In genomic region chr12:22287776-22288621, GRCh38 we compare ENCODE assay signal across 10 cellular contexts. TPM values are rescaled to one million over a fixed set of nuclear protein-coding genes. Genes with fewer than 3 reads are reported as not detected.
DNase-seq lines count a peak whose midpoint lies in the region; ATAC-seq and TF ChIP-seq lines count a peak whose summit lies in the region.
"Had no signal": no experiment of that assay in that cellular context is flagged by ENCODE, and none has a peak within 500 bp of the region (broad histone marks: within the 10 kb centered on the region; RNA-seq: fewer than 3 reads in every experiment).

No MANE protein-coding gene starts in this region.

- TF ChIP-seq POLR2A in testis (IDR thresholded peaks at IDR 0.05) = no peak
- TF ChIP-seq POLR2A in spleen (IDR thresholded peaks at IDR 0.05) = no peak

- H3K27me3 ChIP-seq in HL-60 (ENCODE audit: insufficient read depth, poor library complexity, severe bottlenecking) = no peaks in the 10 kb centered on the region
- H3K27me3 ChIP-seq in testis = no peaks in the 10 kb centered on the region
- no peaks in the 10 kb centered on the region for H3K27me3 ChIP-seq in spleen (replicated peaks in 1 of 7)
- H3K27me3 ChIP-seq: cardiac muscle cell had no signal

- H3K9me3 Mint-ChIP-seq in activated CD8-positive, alpha-beta T cell treated with anti-CD3 and anti-CD28 coated beads for 36 hours = no peaks in the 10 kb centered on the region
- H3K9me3 Mint-ChIP-seq: type B pancreatic cell had no signal

- H3K4me3 Mint-ChIP-seq in activated CD8-positive, alpha-beta T cell treated with anti-CD3 and anti-CD28 coated beads for 36 hours = peak overlapping the region; percentile 31
- H3K4me3 Mint-ChIP-seq: type B pancreatic cell had no signal

- H3K27ac Mint-ChIP-seq in activated CD8-positive, alpha-beta T cell treated with anti-CD3 and anti-CD28 coated beads for 36 hours = peak overlapping the region; percentile 66
- H3K27ac Mint-ChIP-seq: type B pancreatic cell had no signal

- H3K4me3 ChIP-seq in HL-60 (replicated peaks; ENCODE audit: insufficient read depth, low read length) = no peak overlapping the region
- no peak overlapping the region for H3K4me3 ChIP-seq in testis
- H3K4me3 ChIP-seq in spleen = no peak overlapping the region
- H3K4me3 ChIP-seq: cardiac muscle cell had no signal

- H3K36me3 ChIP-seq in testis (ENCODE audit: low read depth, missing control alignments) = no peaks in the 10 kb centered on the region
- H3K36me3 ChIP-seq in spleen = no peaks in the 10 kb centered on the region
- H3K36me3 ChIP-seq: cardiac muscle cell had no signal

- CTCF ChIA-PET in activated CD8-positive, alpha-beta T cell treated with anti-CD3 and anti-CD28 coated beads for 36 hours (lab: Charles Lee) = interaction anchor here (0.9 to 2.0 kb wide), 7 partner anchors 10 to 203 kb away, joined by 3 to 5 read pairs (median 4); no protein-coding TSS in a partner anchor

- peak; percentile 83 for ATAC-seq in activated CD8-positive, alpha-beta T cell treated with anti-CD3 and anti-CD28 coated beads for 36 hours

- H3K27me3 Mint-ChIP-seq in activated CD8-positive, alpha-beta T cell treated with anti-CD3 and anti-CD28 coated beads for 36 hours = peaks cover 5% of the 10 kb centered on the region

- intact Hi-C loops in activated CD8-positive, alpha-beta T cell treated with anti-CD3 and anti-CD28 coated beads for 36 hours (cut with micrococcal nuclease) = no loop called here
- intact Hi-C loops in testis (cut with DNase I; ENCODE audit: low total_unique reads) (no loop called here), spleen (cut with DNase I; ENCODE audit: low total_unique reads) (no loop called here)

- H3K9me3 ChIP-seq in testis (no peaks in the 10 kb centered on the region), spleen (peaks cover 0 to 4% (median 0%) of the 10 kb centered on the region in 8 donors)

- H3K4me1 ChIP-seq in testis (no peaks in the 10 kb centered on the region), spleen (peaks cover 0 to 13% (median 2%) of the 10 kb centered on the region in 6 donors)

- H3K27ac ChIP-seq in HL-60 (replicated peaks) (no peak overlapping the region), testis (no peak overlapping the region), spleen (no peak overlapping the region)
- H3K27ac ChIP-seq: cardiac muscle cell had no signal

- 62% methylated on average over 9 to 11 of the region's 11 CpGs for WGBS in testis, 2 donors
- 16 to 20% (median 18%) methylated on average over 11 of the region's 11 CpGs for WGBS in spleen, 5 donors

- TF ChIP-seq CTCF in HL-60 (IDR thresholded peaks at IDR 0.05; ENCODE audit: insufficient read depth, low read length) = no peak
- TF ChIP-seq CTCF in activated CD8-positive, alpha-beta T cell treated with anti-CD3 and anti-CD28 coated beads for 36 hours (IDR thresholded peaks at IDR 0.05) = no peak
- no peak for TF ChIP-seq CTCF in testis (IDR thresholded peaks at IDR 0.05)
- no peak for TF ChIP-seq CTCF in spleen (IDR thresholded peaks at IDR 0.05 in 8 of 11, conservative IDR thresholded peaks at IDR 0.05 in 3 of 11)

- H3K4me1 Mint-ChIP-seq in activated CD8-positive, alpha-beta T cell treated with anti-CD3 and anti-CD28 coated beads for 36 hours (ENCODE audit: low read depth) = peaks cover 19% of the 10 kb centered on the region

- peak; percentile 51 for DNase-seq in A172 (ENCODE audit: low spot score)
- peak; percentile 2 to 17 for DNase-seq in HL-60 (ENCODE audit: low read depth in 1 of 2, low spot score in 1 of 2)
- DNase-seq in activated CD8-positive, alpha-beta T cell treated with anti-CD3 and anti-CD28 coated beads for 36 hours = peak; percentile 30
- peak; percentile 54 for DNase-seq in kidney tubule cell (ENCODE audit: low spot score)
- no peak for DNase-seq in DMS153 treated with DMSO at 0.1 percent for 48 hours (lab: John Stamatoyannopoulos, UW; ENCODE audit: unreplicated experiment)
- DNase-seq in testis = no peak
- DNase-seq in spleen = no peak
- DNase-seq in SHP77 (lab: John Stamatoyannopoulos, UW) = no peak

- POLR2A ChIA-PET in activated CD8-positive, alpha-beta T cell treated with anti-CD3 and anti-CD28 coated beads for 36 hours (lab: Charles Lee) = no interaction called here

- H3K36me3 Mint-ChIP-seq in activated CD8-positive, alpha-beta T cell treated with anti-CD3 and anti-CD28 coated beads for 36 hours (ENCODE audit: low read depth) = no peaks in the 10 kb centered on the region

RNA-seq across cellular contexts. Expression of gene ST8SIA1, which starts 46.5 kb away (rescaled TPM):
- 0.34 TPM in 1 of 2 replicates, not detected in the other for total RNA-seq in A172 (2014; rRNA removed; shearing (Covaris generic))
- total RNA-seq in activated CD8-positive, alpha-beta T cell treated with anti-CD3 and anti-CD28 coated beads for 36 hours = 1 to 10 TPM; 1.5 to 2.5 TPM
- 10 to 100 TPM; 12.0 to 13.6 TPM for total RNA-seq in testis
- 6.5 TPM for polyA plus RNA-seq in testis (ENCODE audit: insufficient read depth, low read depth, low replicate concordance)
- total RNA-seq in spleen = 10 to 100 TPM in 2 of 7 donors, 1 to 10 TPM in 5; 1.7 to 12.2 (median 8.1) TPM
- 1 to 10 TPM; 2.0 to 4.1 (median 2.8) TPM for polyA plus RNA-seq in spleen

Comparison
In these comparisons a context has a peak if more than half of its experiments do, and no peak if none do; other contexts are left out.
1. DNase-seq: peak in A172 (single experiment), HL-60 (2 of 2), activated CD8-positive, alpha-beta T cell treated with anti-CD3 and anti-CD28 coated beads for 36 hours (single experiment) and kidney tubule cell (single experiment); none in DMS153 treated with DMSO at 0.1 percent for 48 hours (single experiment), testis (single experiment), spleen (single experiment) and SHP77 (0 of 2).